ENCODE assay signal across 1 cellular context in genomic region chr1:145845514-145846161, GRCh38.
TF ChIP-seq lines count a peak whose summit lies in the region.

Gene NUDT17 (plus strand): TSS chr1:145845630. CDS start chr1:145845641, 11 bp downstream.

TF ChIP-seq in HepG2, 621 proteins besides CTCF, POLR2A, EP300 and RAD21 (continued from another document and continues in another):
- no peak for TF ChIP-seq RFX1 (IDR thresholded peaks at IDR 0.05)
- TF ChIP-seq RNF2 (conservative IDR thresholded peaks at IDR 0.05; ENCODE audit: low read depth): no peak
- TF ChIP-seq ZBTB4 (CRISPR knock-in tag; IDR thresholded peaks at IDR 0.05; ENCODE audit: borderline replicate concordance): no peak; the same call in 1 of the 2 replicates
- TF ChIP-seq ZNF644 (CRISPR knock-in tag; IDR thresholded peaks at IDR 0.05; ENCODE audit: low read depth): no peak
- TF ChIP-seq PCBP1 (IDR thresholded peaks at IDR 0.05; ENCODE audit: borderline replicate concordance, low read depth, low read length): 0 out of 2 replicates have a peak, but pooled peaks have one; percentile 45
- no peak for TF ChIP-seq ZNF543 (CRISPR knock-in tag; IDR thresholded peaks at IDR 0.05)
- no peak for TF ChIP-seq ZNF142 (CRISPR knock-in tag; IDR thresholded peaks at IDR 0.05)
- peak; percentile 76; the same call in 1 of the 2 replicates for TF ChIP-seq MYPOP (CRISPR knock-in tag; IDR thresholded peaks at IDR 0.05)
- no peak for TF ChIP-seq PLRG1 (conservative IDR thresholded peaks at IDR 0.05)
- no peak for TF ChIP-seq HIC2 (CRISPR knock-in tag; IDR thresholded peaks at IDR 0.05; ENCODE audit: low read depth)
- TF ChIP-seq RBM39 (IDR thresholded peaks at IDR 0.05; ENCODE audit: low read depth, low read length, poor library complexity, severe bottlenecking): peak; percentile 71
- no peak for TF ChIP-seq ZNF775 (CRISPR knock-in tag; IDR thresholded peaks at IDR 0.05; ENCODE audit: borderline replicate concordance)
- TF ChIP-seq CENPT (CRISPR knock-in tag; IDR thresholded peaks at IDR 0.05; ENCODE audit: low read depth): no peak
- no peak for TF ChIP-seq NKX3-1 (CRISPR knock-in tag; IDR thresholded peaks at IDR 0.05)
- no peak for TF ChIP-seq TBX3 (IDR thresholded peaks at IDR 0.05; ENCODE audit: borderline replicate concordance)
- no peak for TF ChIP-seq MLX (CRISPR knock-in tag; IDR thresholded peaks at IDR 0.05)
- no peak for TF ChIP-seq ZNF180 (CRISPR knock-in tag; IDR thresholded peaks at IDR 0.05; ENCODE audit: borderline replicate concordance, low read depth)
- peak; percentile 59 for TF ChIP-seq TAF15 (IDR thresholded peaks at IDR 0.05; ENCODE audit: low read depth, low read length, poor library complexity, severe bottlenecking)
- no peak; the same call in 1 of the 2 replicates for TF ChIP-seq SSRP1 (CRISPR knock-in tag; IDR thresholded peaks at IDR 0.05)
- TF ChIP-seq ZFP90 (CRISPR knock-in tag; IDR thresholded peaks at IDR 0.05; ENCODE audit: borderline replicate concordance): no peak; the same call in 1 of the 2 replicates
- no peak for TF ChIP-seq ZNF263 (CRISPR knock-in tag; IDR thresholded peaks at IDR 0.05)
- TF ChIP-seq ZBTB43 (CRISPR knock-in tag; conservative IDR thresholded peaks at IDR 0.05): no peak
- TF ChIP-seq PRMT3 (CRISPR knock-in tag; IDR thresholded peaks at IDR 0.05; ENCODE audit: borderline replicate concordance, low read depth): 0 out of 2 replicates have a peak, but pooled peaks have one; percentile 11
- no peak for TF ChIP-seq KLF13 (CRISPR knock-in tag; IDR thresholded peaks at IDR 0.05)
- no peak for TF ChIP-seq MAF1 (CRISPR knock-in tag; IDR thresholded peaks at IDR 0.05; ENCODE audit: borderline replicate concordance)
- TF ChIP-seq ZNF768 (CRISPR knock-in tag; IDR thresholded peaks at IDR 0.05): peak; percentile 68; the same call in 1 of the 2 replicates
- 0 out of 2 replicates have a peak, but pooled peaks have one; percentile 33 for TF ChIP-seq ZSCAN21 (CRISPR knock-in tag; IDR thresholded peaks at IDR 0.05; ENCODE audit: borderline replicate concordance)
- TF ChIP-seq ZNF660 (CRISPR knock-in tag; IDR thresholded peaks at IDR 0.05; ENCODE audit: borderline replicate concordance, low read depth): no peak
- TF ChIP-seq THRA (CRISPR knock-in tag; IDR thresholded peaks at IDR 0.05; ENCODE audit: borderline replicate concordance): 0 out of 2 replicates have a peak, but pooled peaks have one; percentile 19
- TF ChIP-seq ZSCAN31 (CRISPR knock-in tag; IDR thresholded peaks at IDR 0.05; ENCODE audit: low read depth): 0 out of 2 replicates have a peak, but pooled peaks have one; percentile 54
- no peak for TF ChIP-seq PHF5A (CRISPR knock-in tag; IDR thresholded peaks at IDR 0.05; ENCODE audit: low read depth, unreplicated experiment)
- no peak for TF ChIP-seq SRF (IDR thresholded peaks at IDR 0.05; ENCODE audit: low read depth, low read length)
- 0 out of 2 replicates have a peak, but pooled peaks have one; percentile 39 for TF ChIP-seq SIN3A (IDR thresholded peaks at IDR 0.05; ENCODE audit: borderline replicate concordance, low read depth, low read length)
- no peak for TF ChIP-seq PHF21A (CRISPR knock-in tag; IDR thresholded peaks at IDR 0.05)
- no peak for TF ChIP-seq NFRKB (IDR thresholded peaks at IDR 0.05)
- TF ChIP-seq ZSCAN22 (CRISPR knock-in tag; IDR thresholded peaks at IDR 0.05): no peak
- no peak for TF ChIP-seq MBNL3 (CRISPR knock-in tag; conservative IDR thresholded peaks at IDR 0.05)
- no peak for TF ChIP-seq TCF7L2 (IDR thresholded peaks at IDR 0.05; ENCODE audit: low read depth, low read length)
- no peak; the same call in 1 of the 2 replicates for TF ChIP-seq WIZ (CRISPR knock-in tag; IDR thresholded peaks at IDR 0.05)
- TF ChIP-seq BORCS8-MEF2B (CRISPR knock-in tag; IDR thresholded peaks at IDR 0.05): peak; percentile 80; the same call in 1 of the 2 replicates
- no peak for TF ChIP-seq ZSCAN20 (CRISPR knock-in tag; IDR thresholded peaks at IDR 0.05; ENCODE audit: borderline replicate concordance)
- no peak for TF ChIP-seq REL (CRISPR knock-in tag; conservative IDR thresholded peaks at IDR 0.05)
- peak; percentile 69 for TF ChIP-seq HNRNPLL (IDR thresholded peaks at IDR 0.05; ENCODE audit: low read depth, low read length, poor library complexity, severe bottlenecking)
- TF ChIP-seq ZNF138 (CRISPR knock-in tag; IDR thresholded peaks at IDR 0.05; ENCODE audit: low read depth): peak; percentile 68; the same call in 1 of the 2 replicates
- no peak for TF ChIP-seq PAF1 (CRISPR knock-in tag; IDR thresholded peaks at IDR 0.05)
- TF ChIP-seq FOXO1 (CRISPR knock-in tag; IDR thresholded peaks at IDR 0.05): 0 out of 2 replicates have a peak, but pooled peaks have one; percentile 41
- TF ChIP-seq ZFY (CRISPR knock-in tag; IDR thresholded peaks at IDR 0.05): peak; percentile 77
- peak; percentile 76 for TF ChIP-seq RBFOX2 (IDR thresholded peaks at IDR 0.05; ENCODE audit: low read depth, low read length)
- no peak for TF ChIP-seq NR2F2 (IDR thresholded peaks at IDR 0.05; ENCODE audit: borderline replicate concordance, low read depth)
- TF ChIP-seq GPN1 (CRISPR knock-in tag; IDR thresholded peaks at IDR 0.05; ENCODE audit: borderline replicate concordance): no peak
- TF ChIP-seq KDM5B (CRISPR knock-in tag; IDR thresholded peaks at IDR 0.05; ENCODE audit: borderline replicate concordance): peak; percentile 77
